ENCODE assay signal across 18 cellular contexts in the genomic region with DNA sequence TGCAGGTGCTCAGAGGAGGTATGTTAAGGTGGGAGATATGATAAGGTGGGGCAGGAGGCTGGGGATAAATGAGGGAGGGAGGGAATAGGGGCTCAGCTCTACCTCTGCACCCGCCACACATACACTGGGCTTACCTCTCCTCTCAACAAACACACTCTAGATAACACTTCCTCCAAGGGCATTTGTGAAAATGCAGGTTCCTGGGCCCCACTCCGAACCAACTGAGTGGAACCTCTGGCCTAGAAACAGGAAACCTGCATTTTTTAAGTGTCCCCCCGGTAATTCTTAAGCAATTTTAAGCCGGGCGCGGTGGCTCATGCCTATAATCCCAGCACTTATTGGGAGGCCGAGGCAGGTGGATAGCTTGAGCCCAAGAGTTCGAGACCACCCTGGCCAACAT. TPM values are rescaled to one million over a fixed set of nuclear protein-coding genes. Genes with fewer than 3 reads are reported as not detected.
"Had no signal": no experiment of that assay in that cellular context is flagged by ENCODE, and none has a peak within 500 bp of the region (broad histone marks: within the 10 kb centered on the region; RNA-seq: fewer than 3 reads in every experiment).

No MANE protein-coding gene starts in this region.

- H3K4me1 ChIP-seq: parathyroid adenoma, SJCRH30, thyroid gland had no signal

- H3K4me1 Mint-ChIP-seq: mesothelial cell of epicardium had no signal

- H3K27ac Mint-ChIP-seq: mesothelial cell of epicardium had no signal

- DNase-seq: activated T-cell treated with anti-CD3 and anti-CD28 coated beads for 4 hours; amygdala; dorsolateral prefrontal cortex; hippocampal formation; kidney glomerular epithelial cell; retina; SJCRH30; stimulated activated CD4-positive, alpha-beta T cell treated with anti-CD3 and anti-CD28 coated beads, Interleukin-4, amount 100 ng/mL, for 4 hours; thyroid gland had no signal

- H3K27ac ChIP-seq: dorsolateral prefrontal cortex, neural progenitor cell, parathyroid adenoma, SJCRH30, thyroid gland, VCaP had no signal

- H3K27me3 Mint-ChIP-seq: activated naive CD4-positive, alpha-beta T cell treated with anti-CD3 and anti-CD28 coated beads, Interleukin-2, amount 10 ng/mL, durations not matched to agents 7 days and 5 days; brain had no signal

- H3K9me3 Mint-ChIP-seq: activated naive CD4-positive, alpha-beta T cell treated with anti-CD3 and anti-CD28 coated beads, Interleukin-2, amount 10 ng/mL, durations not matched to agents 7 days and 5 days; neural progenitor cell had no signal

- H3K9me3 ChIP-seq: SJCRH30, thyroid gland had no signal

- H3K27me3 ChIP-seq: dorsolateral prefrontal cortex, neural progenitor cell, thyroid gland had no signal

- H3K4me3 ChIP-seq: dorsolateral prefrontal cortex, neural progenitor cell, SJCRH30, skin epidermis, thyroid gland had no signal

- H3K36me3 ChIP-seq: neural progenitor cell, SJCRH30, thyroid gland had no signal

- H3K36me3 Mint-ChIP-seq: brain, mesothelial cell of epicardium, neural progenitor cell had no signal

- H3K4me3 Mint-ChIP-seq: activated naive CD4-positive, alpha-beta T cell treated with anti-CD3 and anti-CD28 coated beads, Interleukin-2, amount 10 ng/mL, durations not matched to agents 7 days and 5 days; brain; mesothelial cell of epicardium; neural progenitor cell had no signal

RNA-seq across cellular contexts. Expression of a gene that starts 46.5 kb away (rescaled TPM):
- total RNA-seq: cerebellum, glomerular endothelial cell, mesothelial cell of epicardium had no signal
